In the genomic region with DNA sequence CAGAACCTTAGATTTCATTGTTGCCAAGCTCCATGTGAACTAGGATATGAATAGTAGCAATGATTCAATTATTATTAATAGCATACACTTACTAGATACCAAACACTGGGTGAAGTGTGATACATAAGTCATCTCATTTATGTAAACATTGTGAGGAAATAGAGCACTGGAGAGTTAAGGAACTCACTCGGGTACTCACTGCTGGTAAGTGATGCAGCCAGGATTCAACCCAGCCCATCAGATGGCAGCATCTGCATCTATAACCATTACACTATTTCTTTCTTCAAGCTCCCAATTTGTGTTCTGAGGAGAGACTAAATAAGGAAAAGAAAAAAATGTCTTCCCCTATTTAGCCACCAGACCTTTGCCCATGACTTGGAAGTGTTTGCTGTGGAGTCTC, we compare ENCODE assay signal across 9 cellular contexts. TPM values are rescaled to one million over a fixed set of nuclear protein-coding genes. Genes with fewer than 3 reads are reported as not detected.
A peak's percentile ranks its signal among the peaks of the same experiment; 100 is the strongest.
DNase-seq lines count a peak whose midpoint lies in the region; ATAC-seq and TF ChIP-seq lines count a peak whose summit lies in the region.
"Had no signal": no experiment of that assay in that cellular context is flagged by ENCODE, and none has a peak within 500 bp of the region (broad histone marks: within the 10 kb centered on the region; RNA-seq: fewer than 3 reads in every experiment).

No MANE protein-coding gene starts in this region.

- no peak overlapping the region for H3K27ac Mint-ChIP-seq in activated T-helper 17 cell treated with anti-CD3 and anti-CD28 coated beads, Interleukin-2, amount 50 U/mL, for 72 hours

- H3K27ac ChIP-seq in Panc1 (ENCODE audit: low read length), result no peak overlapping the region

- H3K9me3 Mint-ChIP-seq in activated T-helper 17 cell treated with anti-CD3 and anti-CD28 coated beads, Interleukin-2, amount 50 U/mL, for 72 hours, result no peaks in the 10 kb centered on the region

- H3K4me1 Mint-ChIP-seq in activated T-helper 17 cell treated with anti-CD3 and anti-CD28 coated beads, Interleukin-2, amount 50 U/mL, for 72 hours, result no peaks in the 10 kb centered on the region

- no peaks in the 10 kb centered on the region for H3K27me3 ChIP-seq in Panc1 (ENCODE audit: control insufficient read depth, insufficient read depth, low read length)

- peak; percentile 61; the same call in 1 of the 2 replicates for ATAC-seq in Panc1
- ATAC-seq in GM18868 (IDR thresholded peaks at IDR 0.05; ENCODE audit: unreplicated experiment), result no peak
- ATAC-seq in activated T-helper 17 cell treated with anti-CD3 and anti-CD28 coated beads, Interleukin-2, amount 50 U/mL, for 72 hours (replicated peaks), result no peak
- no peak for ATAC-seq in HG03442 (IDR thresholded peaks at IDR 0.05; ENCODE audit: unreplicated experiment)

- peak; percentile 23 for DNase-seq in GM04503 (ENCODE audit: low read depth)
- DNase-seq in Panc1 (ENCODE audit: low read depth, low spot score), result peak; percentile 67
- peak; percentile 80 for DNase-seq in fibroblast of mammary gland (ENCODE audit: low read depth)
- DNase-seq in retinal pigment epithelial cell (ENCODE audit: low read depth), result peak; percentile 3
- DNase-seq: activated CD4-positive, CD25-positive, alpha-beta regulatory T cell; NCI-H1417 had no signal

- CTCF ChIA-PET in Panc1 (lab: Charles Lee), result interaction anchor here (0.7 kb wide), 1 partner anchor 265 kb away, joined by 5 read pairs; no protein-coding TSS in a partner anchor

- no peaks in the 10 kb centered on the region for H3K9me3 ChIP-seq in Panc1 (ENCODE audit: control insufficient read depth, insufficient read depth, low read depth, low read length)

- H3K36me3 ChIP-seq in Panc1 (ENCODE audit: control insufficient read depth, insufficient read depth, low read length), result no peaks in the 10 kb centered on the region

- no peaks in the 10 kb centered on the region for H3K27me3 Mint-ChIP-seq in activated T-helper 17 cell treated with anti-CD3 and anti-CD28 coated beads, Interleukin-2, amount 50 U/mL, for 72 hours

- H3K4me3 ChIP-seq in Panc1 (ENCODE audit: low read depth in 2 of 2, low read length in 2 of 2) (no peak overlapping the region), fibroblast of mammary gland (ENCODE audit: control insufficient read depth, low read depth, low read length) (no peak overlapping the region), retinal pigment epithelial cell (ENCODE audit: low read length) (no peak overlapping the region)

- no peaks in the 10 kb centered on the region for H3K36me3 Mint-ChIP-seq in activated T-helper 17 cell treated with anti-CD3 and anti-CD28 coated beads, Interleukin-2, amount 50 U/mL, for 72 hours (ENCODE audit: low read depth)

- POLR2A ChIA-PET in Panc1 (lab: Charles Lee), result interaction anchor here (0.7 kb wide), 1 partner anchor 415 kb away, joined by 9 read pairs; no protein-coding TSS in a partner anchor

- peaks cover 5% of the 10 kb centered on the region; the same call in 1 of the 2 replicates for H3K4me1 ChIP-seq in Panc1 (ENCODE audit: control insufficient read depth, insufficient read depth, low read length)

- in situ Hi-C loops in Panc1 (cut with HindIII; ENCODE audit: low pct_unique_long_range_greater_than_20kb, low sequenced_read_pairs), result no loop called here

- no peak overlapping the region for H3K4me3 Mint-ChIP-seq in activated T-helper 17 cell treated with anti-CD3 and anti-CD28 coated beads, Interleukin-2, amount 50 U/mL, for 72 hours

- BruUV-seq in Panc1 (replicated peaks; lab: Mats Ljungman, UMichigan), result no TSS peak

- TF ChIP-seq CTCF in Panc1 (IDR thresholded peaks at IDR 0.05) (no peak; the same call in 1 of the 2 replicates), fibroblast of mammary gland (conservative IDR thresholded peaks at IDR 0.05; ENCODE audit: control insufficient read depth, insufficient read depth, low read depth, low read length) (peak; percentile 35), retinal pigment epithelial cell (conservative IDR thresholded peaks at IDR 0.05; ENCODE audit: low read depth, low read length) (peak; percentile 27)

- intact Hi-C loops in Panc1 (cut with micrococcal nuclease; ENCODE audit: unreplicated experiment), result no loop called here

RNA-seq across cellular contexts. Expression of a gene that starts 10.2 kb away (rescaled TPM):
- 97.0 TPM for total RNA-seq in Panc1 (2021; ENCODE audit: unreplicated experiment)
- polyA plus RNA-seq in Panc1 (2012; ENCODE audit: insufficient read length), result 62.2 TPM
- 10 to 100 TPM; 38.3 to 70.2 TPM for total RNA-seq in activated T-helper 17 cell treated with anti-CD3 and anti-CD28 coated beads, Interleukin-2, amount 50 U/mL, for 72 hours

RNA-seq across cellular contexts. Expression of a gene that starts 38.8 kb away (rescaled TPM):
- total RNA-seq in Panc1 (2021; ENCODE audit: unreplicated experiment), result 9.7 TPM
- 16.1 TPM for polyA plus RNA-seq in Panc1 (2012; ENCODE audit: insufficient read length)
- total RNA-seq in activated T-helper 17 cell treated with anti-CD3 and anti-CD28 coated beads, Interleukin-2, amount 50 U/mL, for 72 hours, result 1 to 10 TPM; 6.1 to 7.5 TPM

RNA-seq across cellular contexts. Expression of a gene that starts 39.1 kb away (rescaled TPM):
- total RNA-seq in Panc1 (2021; ENCODE audit: unreplicated experiment), result 11.8 TPM
- polyA plus RNA-seq in Panc1 (2012; ENCODE audit: insufficient read length), result 9.6 TPM
- total RNA-seq in activated T-helper 17 cell treated with anti-CD3 and anti-CD28 coated beads, Interleukin-2, amount 50 U/mL, for 72 hours, result 1 to 10 TPM; 9.6 to 10.0 TPM

Comparison
In these comparisons a context has a peak if more than half of its experiments do, and no peak if none do; other contexts are left out.
1. DNase-seq: peak in every context shown above with its lines; median percentile 80 in fibroblast of mammary gland; 67 in Panc1; 23 in GM04503; 3 in retinal pigment epithelial cell.